In genomic region chr10:133276100-133276434, GRCh38 we compare ENCODE assay signal across 9 cellular contexts. TPM values are rescaled to one million over a fixed set of nuclear protein-coding genes. Genes with fewer than 3 reads are reported as not detected.
DNase-seq lines count a peak whose midpoint lies in the region; ATAC-seq, FAIRE-seq and TF ChIP-seq lines count a peak whose summit lies in the region.
"Had no signal": no experiment of that assay in that cellular context is flagged by ENCODE, and none has a peak within 500 bp of the region (broad histone marks: within the 10 kb centered on the region; RNA-seq: fewer than 3 reads in every experiment).

No MANE protein-coding gene starts in this region.

- H3K9ac ChIP-seq in OCI-LY3 (ENCODE audit: low read length) (peak overlapping the region; percentile 99), endothelial cell of umbilical vein (replicated peaks; ENCODE audit: extremely low read depth, insufficient read depth, low read length) (no peak overlapping the region), mesendoderm (ENCODE audit: low read length) (no peak overlapping the region)

- H2AFZ ChIP-seq in OCI-LY3 (ENCODE audit: low read depth, low read length) (no peak overlapping the region), endothelial cell of umbilical vein (ENCODE audit: low read depth, low read length) (no peak overlapping the region)

- H3K36me3 ChIP-seq in OCI-LY3 (replicated peaks; ENCODE audit: low read depth, low read length): peaks cover 19% of the 10 kb centered on the region
- H3K36me3 ChIP-seq in endothelial cell of umbilical vein (ENCODE audit: control insufficient read depth in 2 of 2, extremely low read depth in 1 of 2, insufficient read depth in 2 of 2, low read length in 2 of 2): peaks cover 0 to 8% of the 10 kb centered on the region in 2 experiments
- peaks cover 0 to 25% (median 10%) of the 10 kb centered on the region in 4 donors for H3K36me3 ChIP-seq in sigmoid colon
- no peaks in the 10 kb centered on the region for H3K36me3 ChIP-seq in mesendoderm (ENCODE audit: control insufficient read depth, insufficient read depth, low read length)

- dilution Hi-C loops in endothelial cell of umbilical vein (cut with MboI; ENCODE audit: extremely low pct_ligation_motif_present, low sequenced_read_pairs): no loop called here

- TF ChIP-seq POLR2A in endothelial cell of umbilical vein (IDR thresholded peaks at IDR 0.05; ENCODE audit: low read depth, low read length) (no peak), sigmoid colon (IDR thresholded peaks at IDR 0.05) (no peak)

- no TSS peak for BruUV-seq in endothelial cell of umbilical vein (replicated peaks; lab: Mats Ljungman, UMichigan)

- no peak overlapping the region for H2AK5ac ChIP-seq in mesendoderm (ENCODE audit: low read length)

- no peak overlapping the region for H3K18ac ChIP-seq in mesendoderm (ENCODE audit: low read length)

- no peak overlapping the region for H3K23ac ChIP-seq in mesendoderm (ENCODE audit: low read length)

- H4K20me1 ChIP-seq in OCI-LY3 (ENCODE audit: insufficient read depth, low read length) (peaks cover 6% of the 10 kb centered on the region), endothelial cell of umbilical vein (replicated peaks; ENCODE audit: control insufficient read depth, extremely low read depth, insufficient read depth, low read length) (no peaks in the 10 kb centered on the region)

- ATAC-seq in GM19035 (IDR thresholded peaks at IDR 0.05; ENCODE audit: unreplicated experiment): peak; percentile 0
- no peak for ATAC-seq in GM18870 (IDR thresholded peaks at IDR 0.05; ENCODE audit: unreplicated experiment)

- H3K9me1 ChIP-seq in endothelial cell of umbilical vein (replicated peaks; ENCODE audit: control insufficient read depth, extremely low read depth, insufficient read depth, low read length): no peaks in the 10 kb centered on the region

- H3K79me1 ChIP-seq in mesendoderm (ENCODE audit: low read length): no peaks in the 10 kb centered on the region

- no peak for TF ChIP-seq EP300 in sigmoid colon (IDR thresholded peaks at IDR 0.05)

- no peak for TF ChIP-seq CTCF in OCI-LY3 (IDR thresholded peaks at IDR 0.05; ENCODE audit: low read depth, low read length)
- TF ChIP-seq CTCF in endothelial cell of umbilical vein (IDR thresholded peaks at IDR 0.05; ENCODE audit: extremely low read depth in 1 of 2, insufficient read depth in 1 of 2, low read depth in 1 of 2, low read length in 2 of 2): no peak
- TF ChIP-seq CTCF in sigmoid colon (IDR thresholded peaks at IDR 0.05): no peak

- intact Hi-C loops in endothelial cell of umbilical vein (cut with micrococcal nuclease) (no loop called here), sigmoid colon (cut with DNase I) (no loop called here)

- POLR2A ChIA-PET in endothelial cell of umbilical vein (lab: Charles Lee): no interaction called here

- no peak overlapping the region for H4K5ac ChIP-seq in mesendoderm (ENCODE audit: low read length)

- no peak overlapping the region for H2BK15ac ChIP-seq in mesendoderm (replicated peaks; ENCODE audit: low read depth)

- no peak for FAIRE-seq in endothelial cell of umbilical vein (lab: Jason Lieb, UNC)

- WGBS in sigmoid colon, 2 donors: 11 to 17% methylated on average over 6 of the region's 6 CpGs
- WGBS in mesendoderm (ENCODE audit: extremely low coverage, insufficient coverage, low lambda C conversion rate): no CpG with 5 or more reads among the region's 6 CpGs

- CTCF ChIA-PET in endothelial cell of umbilical vein (lab: Charles Lee): interaction anchor here (1.2 to 1.3 kb wide), 2 partner anchors 12 to 17 kb away, joined by 3 read pairs; no protein-coding TSS in a partner anchor

- H3K4ac ChIP-seq in mesendoderm (ENCODE audit: low read depth, low read length): no peak overlapping the region

- H3K9me3 ChIP-seq in OCI-LY3 (ENCODE audit: insufficient read depth, low read length): no peaks in the 10 kb centered on the region
- no peaks in the 10 kb centered on the region for H3K9me3 ChIP-seq in endothelial cell of umbilical vein (replicated peaks; ENCODE audit: control insufficient read depth, insufficient read depth, low read length)
- H3K9me3 ChIP-seq in sigmoid colon: no peaks in the 10 kb centered on the region

- peak overlapping the region; percentile 99 for H3K4me2 ChIP-seq in OCI-LY3 (ENCODE audit: low read length)
- no peak overlapping the region for H3K4me2 ChIP-seq in endothelial cell of umbilical vein (ENCODE audit: insufficient read depth, low read length)
- H3K4me2 ChIP-seq in mesendoderm (ENCODE audit: low read length): no peak overlapping the region

- H3K27ac ChIP-seq in OCI-LY3 (ENCODE audit: low read length): peak overlapping the region; percentile 93
- no peak overlapping the region for H3K27ac ChIP-seq in endothelial cell of umbilical vein (ENCODE audit: insufficient read depth, low read depth, low read length)
- H3K27ac ChIP-seq in sigmoid colon: no peak overlapping the region
- no peak overlapping the region for H3K27ac ChIP-seq in mesendoderm (ENCODE audit: low read depth, low read length)

- H3K56ac ChIP-seq in mesendoderm (ENCODE audit: low read length): no peak overlapping the region

- H3K4me3 ChIP-seq in OCI-LY3 (ENCODE audit: low read length) (peak overlapping the region; percentile 100), endothelial cell of umbilical vein (replicated peaks in 1 of 3; ENCODE audit: insufficient read depth in 1 of 3, low read depth in 1 of 3, low read length in 3 of 3) (no peak overlapping the region), sigmoid colon (peak overlapping the region in 3 of 4 donors; percentile 5 to 29 (median 5)), mesendoderm (ENCODE audit: low read length) (no peak overlapping the region)

- no peak overlapping the region for H4K8ac ChIP-seq in mesendoderm (ENCODE audit: low read depth, low read length)

- H3K4me1 ChIP-seq in OCI-LY3 (ENCODE audit: low read length) (peaks cover 13% of the 10 kb centered on the region), endothelial cell of umbilical vein (ENCODE audit: control insufficient read depth, extremely low read depth, insufficient read depth, low read length) (no peaks in the 10 kb centered on the region), sigmoid colon (peaks cover 0 to 15% (median 10%) of the 10 kb centered on the region in 4 donors), mesendoderm (ENCODE audit: control insufficient read depth, low read depth, low read length) (no peaks in the 10 kb centered on the region)

- no peaks in the 10 kb centered on the region for H3K27me3 ChIP-seq in OCI-LY3 (ENCODE audit: low read depth, low read length)
- H3K27me3 ChIP-seq in endothelial cell of umbilical vein (ENCODE audit: control insufficient read depth in 2 of 2, insufficient read depth in 2 of 2, low read length in 2 of 2): peaks cover 5 to 10% of the 10 kb centered on the region in 2 experiments
- peaks cover 17 to 29% (median 17%) of the 10 kb centered on the region in 3 donors for H3K27me3 ChIP-seq in sigmoid colon
- H3K27me3 ChIP-seq in mesendoderm (ENCODE audit: insufficient read depth, low read length, poor library complexity): no peaks in the 10 kb centered on the region

- DNase-seq in endothelial cell of umbilical vein (ENCODE audit: low read depth, low spot score) (no peak), sigmoid colon (no peak), SK-N-DZ (ENCODE audit: low spot score) (no peak), mesendoderm (no peak)
- no peak for DNase-seq in stimulated activated CD4-positive, alpha-beta T cell treated with anti-CD3 and anti-CD28 coated beads, Interleukin-2, amount 100 ng/mL, for 48 hours

- H2BK120ac ChIP-seq in mesendoderm (ENCODE audit: low read depth, low read length): no peak overlapping the region

- H3K79me2 ChIP-seq in OCI-LY3 (ENCODE audit: low read length) (peaks cover 25% of the 10 kb centered on the region), endothelial cell of umbilical vein (ENCODE audit: control insufficient read depth, insufficient read depth, low read length) (no peaks in the 10 kb centered on the region), mesendoderm (ENCODE audit: control insufficient read depth, insufficient read depth, low read length) (no peaks in the 10 kb centered on the region)

- H2BK5ac ChIP-seq in mesendoderm (ENCODE audit: low read length): no peak overlapping the region

RNA-seq across cellular contexts. Expression of gene ADAM8, which starts 0.6 kb away (rescaled TPM):
- total RNA-seq in endothelial cell of umbilical vein (0.55 and 1.5 TPM in 2 replicates), sigmoid colon (1 to 10 TPM in 1 of 4 donors, under 1 TPM in 3; 0.36 to 7.6 (median 0.74) TPM)
- polyA plus RNA-seq in endothelial cell of umbilical vein (0.49 and 0.51 TPM in 2 replicates), sigmoid colon (1 to 10 TPM; 1.2 to 8.9 (median 3.5) TPM)
- polyA plus RNA-seq in endothelial cell of umbilical vein (2011; cell fraction: cytosol; rRNA removed): 0.08 TPM in 2 replicates
- 2.2 and 2.3 TPM in 2 replicates for polyA plus RNA-seq in endothelial cell of umbilical vein (2011; cell fraction: nucleus; rRNA removed)
- polyA plus RNA-seq in endothelial cell of umbilical vein (2012): 0.25 and 0.72 TPM in 2 replicates
- 0.10 and 0.47 TPM in 2 replicates for polyA minus RNA-seq in endothelial cell of umbilical vein
- 2.8 TPM for polyA minus RNA-seq in endothelial cell of umbilical vein (2011; cell fraction: cytosol; rRNA and poly(A)+ RNA removed)
- polyA minus RNA-seq in endothelial cell of umbilical vein (2011; cell fraction: nucleus; rRNA and poly(A)+ RNA removed): 0.82 and 2.5 TPM in 2 replicates
- 0.31 and 0.51 TPM in 2 replicates for polyA plus RNA-seq in SK-N-DZ (2014; cell fraction: cytosol; rRNA removed)
- 2.9 and 5.3 TPM in 2 replicates for polyA plus RNA-seq in SK-N-DZ (2014; cell fraction: nucleus; rRNA removed)
- 0.27 TPM for polyA plus RNA-seq in mesendoderm (2013, experiment 1 of 2)
- polyA plus RNA-seq in mesendoderm (2013, experiment 2 of 2): 0.28 TPM

RNA-seq across cellular contexts. Expression of gene TUBGCP2, which starts 32.6 kb away (rescaled TPM):
- total RNA-seq in endothelial cell of umbilical vein (48.8 and 53.1 TPM in 2 replicates), sigmoid colon (10 to 100 TPM; 25.8 to 33.5 (median 30.2) TPM)
- polyA plus RNA-seq in endothelial cell of umbilical vein (37.1 and 45.6 TPM in 2 replicates), sigmoid colon (10 to 100 TPM; 13.8 to 51.1 (median 26.6) TPM)
- 32.5 and 35.4 TPM in 2 replicates for polyA plus RNA-seq in endothelial cell of umbilical vein (2011; cell fraction: cytosol; rRNA removed)
- 60.6 and 64.5 TPM in 2 replicates for polyA plus RNA-seq in endothelial cell of umbilical vein (2011; cell fraction: nucleus; rRNA removed)
- polyA plus RNA-seq in endothelial cell of umbilical vein (2012): 40.4 and 47.6 TPM in 2 replicates
- polyA minus RNA-seq in endothelial cell of umbilical vein: 37.1 and 47.7 TPM in 2 replicates
- polyA minus RNA-seq in endothelial cell of umbilical vein (2011; cell fraction: cytosol; rRNA and poly(A)+ RNA removed): 35.3 TPM
- polyA minus RNA-seq in endothelial cell of umbilical vein (2011; cell fraction: nucleus; rRNA and poly(A)+ RNA removed): 31.0 and 41.8 TPM in 2 replicates
- polyA plus RNA-seq in SK-N-DZ (2014; cell fraction: cytosol; rRNA removed): 37.0 and 39.5 TPM in 2 replicates
- polyA plus RNA-seq in SK-N-DZ (2014; cell fraction: nucleus; rRNA removed): 75.6 and 78.8 TPM in 2 replicates
- polyA plus RNA-seq in mesendoderm (2013, experiment 1 of 2): 33.5 TPM
- 31.8 TPM for polyA plus RNA-seq in mesendoderm (2013, experiment 2 of 2)

RNA-seq across cellular contexts. Expression of gene ZNF511, which starts 32.6 kb away (rescaled TPM):
- 37.9 and 40.4 TPM in 2 replicates for total RNA-seq in endothelial cell of umbilical vein
- 25.6 and 36.3 TPM in 2 replicates for polyA plus RNA-seq in endothelial cell of umbilical vein
- 26.7 and 27.1 TPM in 2 replicates for polyA plus RNA-seq in endothelial cell of umbilical vein (2011; cell fraction: cytosol; rRNA removed)
- 32.4 and 34.5 TPM in 2 replicates for polyA plus RNA-seq in endothelial cell of umbilical vein (2011; cell fraction: nucleus; rRNA removed)
- polyA plus RNA-seq in endothelial cell of umbilical vein (2012): 22.4 and 27.5 TPM in 2 replicates
- 14.1 and 17.0 TPM in 2 replicates for polyA minus RNA-seq in endothelial cell of umbilical vein
- 20.7 TPM for polyA minus RNA-seq in endothelial cell of umbilical vein (2011; cell fraction: cytosol; rRNA and poly(A)+ RNA removed)
- polyA minus RNA-seq in endothelial cell of umbilical vein (2011; cell fraction: nucleus; rRNA and poly(A)+ RNA removed): 6.8 and 7.2 TPM in 2 replicates
- total RNA-seq in sigmoid colon: 10 to 100 TPM; 42.8 to 53.6 (median 45.1) TPM
- polyA plus RNA-seq in sigmoid colon: 10 to 100 TPM; 34.7 to 55.6 (median 49.9) TPM
- polyA plus RNA-seq in SK-N-DZ (2014; cell fraction: cytosol; rRNA removed): 70.5 and 76.0 TPM in 2 replicates
- polyA plus RNA-seq in SK-N-DZ (2014; cell fraction: nucleus; rRNA removed): 86.7 and 89.6 TPM in 2 replicates
- polyA plus RNA-seq in mesendoderm (2013, experiment 1 of 2): 29.7 TPM
- polyA plus RNA-seq in mesendoderm (2013, experiment 2 of 2): 31.2 TPM

RNA-seq across cellular contexts. Expression of gene VENTX, which starts 38.4 kb away (rescaled TPM):
- not detected in 2 replicates for total RNA-seq in endothelial cell of umbilical vein
- polyA plus RNA-seq in endothelial cell of umbilical vein: not detected in 2 replicates
- polyA plus RNA-seq in endothelial cell of umbilical vein (2011; cell fraction: cytosol; rRNA removed): not detected in 2 replicates
- polyA plus RNA-seq in endothelial cell of umbilical vein (2011; cell fraction: nucleus; rRNA removed): not detected in 2 replicates
- polyA plus RNA-seq in endothelial cell of umbilical vein (2012): not detected in 2 replicates
- polyA minus RNA-seq in endothelial cell of umbilical vein: not detected in 2 replicates
- polyA minus RNA-seq in endothelial cell of umbilical vein (2011; cell fraction: cytosol; rRNA and poly(A)+ RNA removed): not detected
- not detected in 2 replicates for polyA minus RNA-seq in endothelial cell of umbilical vein (2011; cell fraction: nucleus; rRNA and poly(A)+ RNA removed)
- total RNA-seq in sigmoid colon: 1 to 10 TPM in 2 of 4 donors, under 1 TPM in 2; 0.66 to 1.4 (median 0.95) TPM
- polyA plus RNA-seq in sigmoid colon: under 1 TPM in 1 of 3 donors, not detected in 2; 0.36 TPM
- not detected in 2 replicates for polyA plus RNA-seq in SK-N-DZ (2014; cell fraction: cytosol; rRNA removed)
- not detected in 2 replicates for polyA plus RNA-seq in SK-N-DZ (2014; cell fraction: nucleus; rRNA removed)
- 2.1 TPM for polyA plus RNA-seq in mesendoderm (2013, experiment 1 of 2)
- 2.0 TPM for polyA plus RNA-seq in mesendoderm (2013, experiment 2 of 2)
- total RNA-seq: fibroblast of lung had no signal
- polyA plus RNA-seq: fibroblast of lung had no signal

RNA-seq across cellular contexts. Expression of gene UTF1, which starts 46.0 kb away (rescaled TPM):
- total RNA-seq in endothelial cell of umbilical vein (not detected in 2 replicates), sigmoid colon (not detected)
- polyA plus RNA-seq in endothelial cell of umbilical vein (not detected in 2 replicates), sigmoid colon (not detected)
- not detected in 2 replicates for polyA plus RNA-seq in endothelial cell of umbilical vein (2011; cell fraction: cytosol; rRNA removed)
- not detected in 2 replicates for polyA plus RNA-seq in endothelial cell of umbilical vein (2011; cell fraction: nucleus; rRNA removed)
- polyA plus RNA-seq in endothelial cell of umbilical vein (2012): not detected in 2 replicates
- polyA minus RNA-seq in endothelial cell of umbilical vein: not detected in 2 replicates
- polyA minus RNA-seq in endothelial cell of umbilical vein (2011; cell fraction: cytosol; rRNA and poly(A)+ RNA removed): not detected
- polyA minus RNA-seq in endothelial cell of umbilical vein (2011; cell fraction: nucleus; rRNA and poly(A)+ RNA removed): not detected in 2 replicates
- polyA plus RNA-seq in SK-N-DZ (2014; cell fraction: cytosol; rRNA removed): not detected in 2 replicates
- not detected in 2 replicates for polyA plus RNA-seq in SK-N-DZ (2014; cell fraction: nucleus; rRNA removed)
- polyA plus RNA-seq in mesendoderm (2013, experiment 1 of 2): 2.4 TPM
- polyA plus RNA-seq in mesendoderm (2013, experiment 2 of 2): 1.9 TPM
- total RNA-seq: fibroblast of lung had no signal
- polyA plus RNA-seq: fibroblast of lung had no signal

Comparison
In these comparisons a context has a peak if more than half of its experiments do, and no peak if none do; other contexts are left out.
1. H3K4me3 ChIP-seq: peak in OCI-LY3 (single experiment) and sigmoid colon (3 of 4); none in endothelial cell of umbilical vein (0 of 3) and mesendoderm (single experiment).